20 cellular contexts compared by ENCODE assay signal in the genomic region with DNA sequence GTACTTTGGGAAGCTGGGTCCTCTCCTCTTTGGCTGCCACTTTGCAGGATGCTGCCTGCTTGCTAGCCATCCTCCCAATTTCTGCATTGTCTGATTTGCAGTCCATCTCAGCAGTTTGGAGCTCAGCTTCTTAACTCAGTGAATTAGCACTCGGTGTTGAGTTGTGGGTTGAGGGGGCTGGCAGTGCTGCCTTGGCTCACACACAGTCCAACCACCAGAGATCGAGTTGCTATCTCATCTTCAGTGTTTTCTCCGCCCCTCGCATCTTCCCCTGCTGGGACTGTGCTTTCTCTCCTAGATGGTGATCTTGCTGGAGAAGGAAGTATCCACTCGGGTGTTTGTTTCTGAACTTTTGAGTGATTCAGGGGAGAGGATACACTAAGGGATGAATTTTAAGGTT. TPM values are rescaled to one million over a fixed set of nuclear protein-coding genes. Genes with fewer than 3 reads are reported as not detected.
"Had no signal": no experiment of that assay in that cellular context is flagged by ENCODE, and none has a peak within 500 bp of the region (broad histone marks: within the 10 kb centered on the region; RNA-seq: fewer than 3 reads in every experiment).

No MANE protein-coding gene starts in this region.

- H3K27me3 ChIP-seq: ascending aorta, gastrocnemius medialis, heart left ventricle, ovary, sigmoid colon, spleen, upper lobe of left lung had no signal

- H3K27ac ChIP-seq: ascending aorta, gastrocnemius medialis, heart left ventricle, ovary, sigmoid colon, SK-N-MC, spleen, thoracic aorta, upper lobe of left lung had no signal

- ATAC-seq: activated T-cell treated with anti-CD3 and anti-CD28 coated beads, Interleukin-2, amount 50 U/mL, for 4 hours; T-cell had no signal

- H3K9me3 ChIP-seq: ascending aorta, gastrocnemius medialis, heart left ventricle, ovary, sigmoid colon, spleen, thoracic aorta, upper lobe of left lung had no signal

- DNase-seq: activated CD4-positive, alpha-beta T cell treated with anti-CD3 and anti-CD28 coated beads, Interleukin-2, amount 50 U/mL, for 1 hour; activated CD4-positive, CD25-positive, alpha-beta regulatory T cell treated with anti-CD3 and anti-CD28 coated beads, Interleukin-2, amount 50 U/mL, for 72 hours; activated CD8-positive, alpha-beta memory T cell treated with anti-CD3 and anti-CD28 coated beads, Interleukin-2, amount 50 U/mL, for 4 hours; activated naive CD4-positive, alpha-beta T cell treated with anti-CD3 and anti-CD28 coated beads, Interleukin-2, amount 10 ng/mL, durations not matched to agents 7 days and 5 days; activated T-cell treated with anti-CD3 and anti-CD28 coated beads, Interleukin-2, amount 50 U/mL, for 4 hours; gastrocnemius medialis; heart left ventricle; immature natural killer cell; kidney glomerular epithelial cell; left ventricle myocardium superior; ovary; sigmoid colon; spleen; stimulated activated CD4-positive, alpha-beta T cell treated with anti-CD3 and anti-CD28 coated beads, Interleukin-4, amount 100 ng/mL, for 4 hours; stimulated activated naive B cell treated with anti-CD40 and anti-IgM and Interleukin-4, amounts not matched to agents 10 μg/mL and 1 μg/mL and 100 μg/mL, for 72 hours; T-cell; upper lobe of left lung had no signal

- H3K4me3 ChIP-seq: ascending aorta, gastrocnemius medialis, heart left ventricle, ovary, sigmoid colon, SK-N-MC, spleen, thoracic aorta, upper lobe of left lung had no signal

- H3K36me3 ChIP-seq: ascending aorta, gastrocnemius medialis, heart left ventricle, ovary, sigmoid colon, spleen, thoracic aorta, upper lobe of left lung had no signal

- H3K4me1 ChIP-seq: spleen had no signal

RNA-seq across cellular contexts. Expression of gene SH3RF3, which starts 27.0 kb away (rescaled TPM):
- polyA plus RNA-seq: immature natural killer cell had no signal
